9 cellular contexts compared by ENCODE assay signal in the genomic region with DNA sequence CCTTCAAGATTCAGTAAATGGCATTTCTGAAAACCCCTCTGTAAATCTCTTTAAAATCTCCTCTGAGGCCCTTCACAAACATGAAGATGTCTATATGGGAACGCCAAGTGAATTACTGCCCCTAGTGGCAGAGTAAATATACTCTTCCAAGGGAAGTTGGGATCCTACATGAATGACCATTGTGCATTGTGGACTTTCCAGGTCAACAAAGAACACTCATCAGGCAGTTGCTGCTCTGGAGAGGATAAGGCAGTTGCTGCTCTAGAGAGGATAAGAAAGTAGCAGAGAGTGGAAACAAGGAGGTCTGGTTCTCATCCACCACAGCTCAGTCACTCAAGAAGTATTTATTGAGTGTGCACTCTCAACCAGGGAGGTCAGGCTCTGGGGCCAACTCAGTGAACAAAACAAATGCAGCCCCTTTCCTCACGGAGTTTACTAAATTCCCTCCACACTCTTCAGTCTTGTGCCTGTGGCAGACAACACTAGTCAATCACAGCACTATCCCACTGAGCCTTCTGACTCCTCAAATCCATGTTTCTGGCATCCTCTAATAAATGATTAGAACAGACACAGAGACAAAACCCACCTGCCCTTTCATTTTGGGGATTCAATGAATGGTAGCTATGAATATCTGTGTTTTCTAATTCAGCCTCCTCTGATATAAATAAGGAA.
A peak's percentile ranks its signal among the peaks of the same experiment; 100 is the strongest.
DNase-seq lines count a peak whose midpoint lies in the region; ATAC-seq and TF ChIP-seq lines count a peak whose summit lies in the region.
"Had no signal": no experiment of that assay in that cellular context is flagged by ENCODE, and none has a peak within 500 bp of the region (broad histone marks: within the 10 kb centered on the region; RNA-seq: fewer than 3 reads in every experiment).

No MANE protein-coding gene starts in this region.

- H3K4me1 ChIP-seq in iPS DF 6.9 (ENCODE audit: control insufficient read depth, insufficient read depth, low read length) = no peaks in the 10 kb centered on the region

- WGBS in iPS DF 6.9 (ENCODE audit: insufficient coverage, insufficient read length) = no CpG with 5 or more reads among the region's 2 CpGs

- no peaks in the 10 kb centered on the region for H3K36me3 ChIP-seq in iPS DF 6.9 (ENCODE audit: control insufficient read depth, insufficient read depth, low read length)

- H3K9me3 ChIP-seq in iPS DF 6.9 (ENCODE audit: control insufficient read depth, insufficient read depth, low read length) = no peaks in the 10 kb centered on the region

- POLR2A ChIA-PET in RWPE1 (lab: Yijun Ruan, JAX; ENCODE audit: low non-redundant PET) = no interaction called here

- no peak overlapping the region for H3K4me3 ChIP-seq in iPS DF 6.9 (ENCODE audit: low read length)

- peak; percentile 43 for TF ChIP-seq CTCF in GM13977 (IDR thresholded peaks at IDR 0.05; ENCODE audit: extremely low read depth, insufficient read depth, missing control alignments)
- TF ChIP-seq CTCF in RWPE1 (conservative IDR thresholded peaks at IDR 0.05; ENCODE audit: low read depth) = peak; percentile 18

- in situ Hi-C loops in GM13977 (cut with MboI; ENCODE audit: low pct_unique_long_range_greater_than_20kb, low sequenced_read_pairs, unreplicated experiment) = no loop called here

- CTCF ChIA-PET in RWPE1 (lab: Yijun Ruan, JAX) = interaction anchor here (1.1 to 1.2 kb wide), 2 partner anchors 10 to 329 kb away, joined by 3 read pairs; no protein-coding TSS in a partner anchor

- H3K27ac ChIP-seq in RWPE1 (no peak overlapping the region), iPS DF 6.9 (ENCODE audit: low read length) (no peak overlapping the region)

- ATAC-seq in HG02798 (IDR thresholded peaks at IDR 0.05; ENCODE audit: poor library complexity, unreplicated experiment) = no peak

- DNase-seq in AML-193 (lab: John Stamatoyannopoulos, UW) (peak; percentile 13 to 21), GM13977 (ENCODE audit: low spot score) (no peak), RWPE1 (ENCODE audit: low spot score) (peak; percentile 9), iPS DF 6.9 (ENCODE audit: low read depth, low spot score) (peak; percentile 37), middle frontal gyrus (ENCODE audit: extremely low spot score, low spot score) (no peak), cerebellar nuclear complex (lab: John Stamatoyannopoulos, UW) (no peak)
- no peak for DNase-seq in activated CD4-positive, CD25-positive, alpha-beta regulatory T cell (lab: John Stamatoyannopoulos, UW)
- DNase-seq: activated T-cell treated with anti-CD3 and anti-CD28 coated beads, Interleukin-2, amount 50 U/mL, for 24 hours had no signal

- H3K27me3 ChIP-seq in iPS DF 6.9 (ENCODE audit: control insufficient read depth, insufficient read depth, low read length) = no peaks in the 10 kb centered on the region

Comparison
In these comparisons a context has a peak if more than half of its experiments do, and no peak if none do; other contexts are left out.
1. DNase-seq: peak in AML-193 (2 of 2), RWPE1 (single experiment) and iPS DF 6.9 (single experiment); none in GM13977 (single experiment), middle frontal gyrus (single experiment), cerebellar nuclear complex (0 of 2) and activated CD4-positive, CD25-positive, alpha-beta regulatory T cell (0 of 4).